Comparison of ENCODE assay signal across 15 cellular contexts in the genomic region with DNA sequence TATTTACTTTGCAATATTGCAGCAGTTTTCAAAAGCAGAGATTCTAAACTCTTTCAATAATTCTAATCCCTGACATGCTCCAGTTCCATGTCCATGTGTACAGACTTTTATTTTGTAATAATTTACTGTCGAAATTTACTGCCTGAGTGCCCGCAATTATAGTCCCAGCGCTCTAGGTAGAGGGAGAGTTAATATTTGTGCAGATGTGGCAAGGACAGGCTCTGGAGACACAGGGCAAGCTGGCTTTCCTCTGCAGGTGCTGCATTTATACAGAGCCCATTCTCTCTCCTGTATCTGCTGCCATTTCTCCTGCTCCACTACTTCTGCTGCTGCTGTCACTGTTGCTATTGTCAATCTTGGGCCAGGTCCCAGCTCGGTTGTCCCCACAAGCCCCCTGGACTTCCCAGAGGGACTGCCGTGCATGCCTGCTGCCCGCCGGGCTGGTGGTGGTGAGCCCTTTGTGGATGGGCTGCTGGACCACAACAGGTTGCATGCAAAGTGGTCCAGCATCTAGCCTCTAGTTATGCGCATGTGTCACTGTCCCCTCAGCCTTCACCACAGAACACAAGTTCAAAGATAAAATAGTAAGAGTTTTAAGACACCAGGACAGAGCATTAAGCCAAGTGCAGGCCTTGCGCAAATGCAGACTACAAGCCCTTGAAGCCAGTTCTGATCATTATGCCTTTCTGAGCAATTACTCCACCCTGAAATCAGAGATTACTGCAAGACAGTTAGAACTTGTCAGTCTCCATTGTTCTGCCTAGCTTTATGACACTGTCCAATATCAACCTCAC. TPM values are rescaled to one million over a fixed set of nuclear protein-coding genes. Genes with fewer than 3 reads are reported as not detected.
DNase-seq lines count a peak whose midpoint lies in the region; ATAC-seq, FAIRE-seq and TF ChIP-seq lines count a peak whose summit lies in the region.
"Had no signal": no experiment of that assay in that cellular context is flagged by ENCODE, and none has a peak within 500 bp of the region (broad histone marks: within the 10 kb centered on the region; RNA-seq: fewer than 3 reads in every experiment).

No MANE protein-coding gene starts in this region.

- no peak overlapping the region for H3K4me2 ChIP-seq in HepG2 (ENCODE audit: low read depth, low read length)
- H3K4me2 ChIP-seq: SK-N-SH had no signal

- H3K4me3 ChIP-seq in HEK293 (ENCODE audit: low read depth, low read length) (no peak overlapping the region), HepG2 (replicated peaks in 1 of 3; ENCODE audit: insufficient read depth in 1 of 3, low read depth in 2 of 3, low read length in 3 of 3) (no peak overlapping the region)
- H3K4me3 ChIP-seq: MG63, stomach had no signal

- intact Hi-C loops in HepG2 (cut with micrococcal nuclease; ENCODE audit: unreplicated experiment): loop anchor here (1.0 kb wide), 1 partner anchor 299 kb away; no protein-coding TSS in a partner anchor

- 31% methylated on average over 6 of the region's 9 CpGs for WGBS in HepG2 (ENCODE audit: low lambda C conversion rate)

- no peak for TF ChIP-seq CTCF in HEK293 (tag by site-specific recombination; IDR thresholded peaks at IDR 0.05)
- no peak for TF ChIP-seq CTCF in HepG2 (CRISPR knock-in tag; IDR thresholded peaks at IDR 0.05)

- no peak for TF ChIP-seq RAD21 in HepG2 (CRISPR knock-in tag; IDR thresholded peaks at IDR 0.05)

- BruUV-seq in HepG2 (replicated peaks; lab: Mats Ljungman, UMichigan): no TSS peak

- in situ Hi-C loops in HepG2 (cut with HindIII; ENCODE audit: extremely low pct_ligation_motif_present, low pct_unique_long_range_greater_than_20kb): no loop called here

- CTCF ChIA-PET in HEK293 (lab: Yijun Ruan, JAX): no interaction called here
- CTCF ChIA-PET in HepG2 (lab: Yijun Ruan, JAX; ENCODE audit: low intra/inter-chr PET ratio, low total read pairs): no interaction called here

- no peaks in the 10 kb centered on the region for H3K79me2 ChIP-seq in HepG2 (ENCODE audit: insufficient read depth, low read length)

- H3K4me1 ChIP-seq in HEK293 (ENCODE audit: control insufficient read depth, insufficient read depth, low read length) (peaks cover 12% of the 10 kb centered on the region), HepG2 (ENCODE audit: insufficient read depth, low read length) (no peaks in the 10 kb centered on the region)

- no peak overlapping the region for H2AFZ ChIP-seq in HepG2 (ENCODE audit: low read length)

- DNase-seq in NCI-H2081 treated with DMSO at 0.1 percent for 48 hours (lab: John Stamatoyannopoulos, UW) (peak; percentile 82), HepG2 (ENCODE audit: low spot score) (no peak), cerebellum (ENCODE audit: low spot score) (no peak), SIG-M5 treated with dmso at 0.1 percent for 504 hours (lab: John Stamatoyannopoulos, UW; ENCODE audit: unreplicated experiment) (no peak)
- no peak for DNase-seq in central memory CD4-positive, alpha-beta T cell
- no peak for DNase-seq in stimulated activated naive CD4-positive, alpha-beta T cell treated with Interleukin-2 at 50 U/mL for 16 hours (lab: John Stamatoyannopoulos, UW)
- DNase-seq: activated CD4-positive, CD25-positive, alpha-beta regulatory T cell treated with anti-CD3 and anti-CD28 coated beads, Interleukin-2, amount 50 U/mL, for 72 hours; CD4-positive, CD25-positive, alpha-beta regulatory T cell; hypothalamus; MG63; SK-N-SH; stomach had no signal

- H3K9me3 ChIP-seq in HEK293 (ENCODE audit: control insufficient read depth, insufficient read depth, low read depth, low read length): no peaks in the 10 kb centered on the region
- H3K9me3 ChIP-seq in HepG2 (ENCODE audit: low read length): no peaks in the 10 kb centered on the region
- H3K9me3 ChIP-seq: MG63, SK-N-SH, stomach had no signal

- H3K9ac ChIP-seq in HepG2 (ENCODE audit: insufficient read depth, low read depth, low read length): no peak overlapping the region
- H3K9ac ChIP-seq: SK-N-SH had no signal

- H3K27ac ChIP-seq in HEK293 (ENCODE audit: extremely low read depth, low read depth, low read length) (no peak overlapping the region), HepG2 (ENCODE audit: extremely low read length, insufficient read depth, low read length) (no peak overlapping the region)
- H3K27ac ChIP-seq: stomach had no signal

- ATAC-seq in GM18907 (IDR thresholded peaks at IDR 0.05; ENCODE audit: unreplicated experiment) (peak; percentile 32), HepG2 (peak; percentile 53; the same call in 2 of the 3 replicates)

- H4K20me1 ChIP-seq in HepG2 (ENCODE audit: insufficient read depth, low read length): no peaks in the 10 kb centered on the region

- POLR2A ChIA-PET in HEK293 (lab: Yijun Ruan, JAX): no interaction called here
- POLR2A ChIA-PET in HepG2 (lab: Yijun Ruan, JAX): no interaction called here

- H3K27me3 ChIP-seq in HepG2 (ENCODE audit: control insufficient read depth in 1 of 2, insufficient read depth in 2 of 2, low read length in 2 of 2): peaks cover 0 to 1% of the 10 kb centered on the region in 2 experiments; a peak in 1 of 5 replicates
- H3K27me3 ChIP-seq: MG63, stomach had no signal

- no peak for TF ChIP-seq POLR2A in HepG2 (IDR thresholded peaks at IDR 0.05; ENCODE audit: insufficient read depth in 1 of 2, low read depth in 2 of 2, low read length in 2 of 2)

- no peak for TF ChIP-seq EP300 in HepG2 (IDR thresholded peaks at IDR 0.05; ENCODE audit: low read depth in 2 of 2, low read length in 2 of 2)
- TF ChIP-seq EP300 in HepG2 (CRISPR knock-in tag; IDR thresholded peaks at IDR 0.05; ENCODE audit: borderline replicate concordance): no peak

- FAIRE-seq in HepG2 (lab: Jason Lieb, UNC): no peak
- FAIRE-seq: endometrium had no signal

- H3K36me3 ChIP-seq in HEK293 (ENCODE audit: control insufficient read depth in 2 of 2, insufficient read depth in 1 of 2, low read length in 2 of 2) (no peaks in the 10 kb centered on the region), HepG2 (replicated peaks in 1 of 2; ENCODE audit: control insufficient read depth in 1 of 2, insufficient read depth in 2 of 2, low read length in 2 of 2) (no peaks in the 10 kb centered on the region)
- H3K36me3 ChIP-seq: MG63, stomach had no signal

TF ChIP-seq in HepG2, 621 proteins besides CTCF, POLR2A, EP300 and RAD21 (continues in another document):
- TF ChIP-seq ZZZ3 (CRISPR knock-in tag; IDR thresholded peaks at IDR 0.05; ENCODE audit: borderline replicate concordance) (no peak), ZNF225 (CRISPR knock-in tag; IDR thresholded peaks at IDR 0.05) (no peak), STAG1 (CRISPR knock-in tag; IDR thresholded peaks at IDR 0.05) (no peak), POLR2AphosphoS2 (IDR thresholded peaks at IDR 0.05; ENCODE audit: low read depth, low read length) (no peak), RFX1 (IDR thresholded peaks at IDR 0.05) (no peak), ZNF264 (CRISPR knock-in tag; IDR thresholded peaks at IDR 0.05) (no peak), PAWR (CRISPR knock-in tag; IDR thresholded peaks at IDR 0.05; ENCODE audit: borderline replicate concordance) (no peak), MZF1 (CRISPR knock-in tag; IDR thresholded peaks at IDR 0.05; ENCODE audit: borderline replicate concordance) (no peak), ATRX (CRISPR knock-in tag; IDR thresholded peaks at IDR 0.05; ENCODE audit: borderline replicate concordance) (no peak), CEBPG (CRISPR knock-in tag; IDR thresholded peaks at IDR 0.05) (no peak), MEF2D (CRISPR knock-in tag; IDR thresholded peaks at IDR 0.05) (no peak)
- TF ChIP-seq, protein P1, sequence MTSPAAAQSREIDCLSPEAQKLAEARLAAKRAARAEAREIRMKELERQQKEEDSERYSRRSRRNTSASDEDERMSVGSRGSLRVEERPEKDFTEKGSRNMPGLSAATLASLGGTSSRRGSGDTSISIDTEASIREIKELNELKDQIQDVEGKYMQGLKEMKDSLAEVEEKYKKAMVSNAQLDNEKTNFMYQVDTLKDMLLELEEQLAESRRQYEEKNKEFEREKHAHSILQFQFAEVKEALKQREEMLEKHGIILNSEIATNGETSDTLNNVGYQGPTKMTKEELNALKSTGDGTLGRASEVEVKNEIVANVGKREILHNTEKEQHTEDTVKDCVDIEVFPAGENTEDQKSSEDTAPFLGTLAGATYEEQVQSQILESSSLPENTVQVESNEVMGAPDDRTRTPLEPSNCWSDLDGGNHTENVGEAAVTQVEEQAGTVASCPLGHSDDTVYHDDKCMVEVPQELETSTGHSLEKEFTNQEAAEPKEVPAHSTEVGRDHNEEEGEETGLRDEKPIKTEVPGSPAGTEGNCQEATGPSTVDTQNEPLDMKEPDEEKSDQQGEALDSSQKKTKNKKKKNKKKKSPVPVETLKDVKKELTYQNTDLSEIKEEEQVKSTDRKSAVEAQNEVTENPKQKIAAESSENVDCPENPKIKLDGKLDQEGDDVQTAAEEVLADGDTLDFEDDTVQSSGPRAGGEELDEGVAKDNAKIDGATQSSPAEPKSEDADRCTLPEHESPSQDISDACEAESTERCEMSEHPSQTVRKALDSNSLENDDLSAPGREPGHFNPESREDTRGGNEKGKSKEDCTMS (CRISPR knock-in tag; conservative IDR thresholded peaks at IDR 0.05): no peak

RNA-seq across cellular contexts. Expression of a gene that starts 40.8 kb away (rescaled TPM):
- total RNA-seq in HepG2 (2016; rRNA removed; fragmentation: Illumina TruSeq; extraction: Trizol) (7.2 and 9.0 TPM in 2 replicates), cerebellum (50.0 TPM)
- 2.2 and 2.8 TPM in 2 replicates for total RNA-seq in HepG2 (2016; cell fraction: cytosol; rRNA removed; fragmentation: Illumina TruSeq; extraction: Trizol; ENCODE audit: low read depth)
- 7.2 and 8.9 TPM in 2 replicates for total RNA-seq in HepG2 (2016; cell fraction: insoluble cytoplasmic fraction; rRNA removed; fragmentation: Illumina TruSeq; extraction: Trizol)
- total RNA-seq in HepG2 (2016; cell fraction: membrane; rRNA removed; fragmentation: Illumina TruSeq; extraction: Trizol): 2.3 and 2.6 TPM in 2 replicates
- total RNA-seq in HepG2 (2016; cell fraction: nucleus; rRNA removed; fragmentation: Illumina TruSeq; extraction: Trizol): 2.8 and 3.1 TPM in 2 replicates
- 4.7 and 8.0 TPM in 2 replicates for polyA plus RNA-seq in HepG2 (2011; rRNA removed)
- polyA plus RNA-seq in HepG2 (2011; cell fraction: cytosol; rRNA removed): 5.0 and 8.2 TPM in 2 replicates
- polyA plus RNA-seq in HepG2 (2011; cell fraction: nucleus; rRNA removed): 1.5 and 2.2 TPM in 2 replicates
- 4.8 and 7.0 TPM in 2 replicates for polyA plus RNA-seq in HepG2 (2012)
- polyA plus RNA-seq in HepG2 (2016; cell fraction: cytosol; fragmentation: Illumina TruSeq; extraction: Trizol; ENCODE audit: low read depth): 1.2 and 1.6 TPM in 2 replicates
- 8.7 and 10.0 TPM in 2 replicates for polyA plus RNA-seq in HepG2 (2016; cell fraction: insoluble cytoplasmic fraction; fragmentation: Illumina TruSeq; extraction: Trizol; ENCODE audit: low read depth)
- polyA plus RNA-seq in HepG2 (2016; cell fraction: membrane; fragmentation: Illumina TruSeq; extraction: Trizol; ENCODE audit: low read depth): 1.2 and 1.9 TPM in 2 replicates
- polyA plus RNA-seq in HepG2 (2016; cell fraction: nucleus; fragmentation: Illumina TruSeq; extraction: Trizol; ENCODE audit: insufficient read depth, low read depth): 2.8 and 3.5 TPM in 2 replicates
- polyA minus RNA-seq in HepG2 (2011; rRNA and poly(A)+ RNA removed; ENCODE audit: low replicate concordance): 4.6 and 5.9 TPM in 2 replicates
- polyA minus RNA-seq in HepG2 (2011; cell fraction: cytosol; rRNA and poly(A)+ RNA removed): 2.4 and 4.0 TPM in 2 replicates
- 3.1 and 6.2 TPM in 2 replicates for polyA minus RNA-seq in HepG2 (2011; cell fraction: nucleus; rRNA and poly(A)+ RNA removed)
- total RNA-seq: CD4-positive, CD25-positive, alpha-beta regulatory T cell had no signal
